19 cellular contexts compared by ENCODE assay signal in the genomic region with DNA sequence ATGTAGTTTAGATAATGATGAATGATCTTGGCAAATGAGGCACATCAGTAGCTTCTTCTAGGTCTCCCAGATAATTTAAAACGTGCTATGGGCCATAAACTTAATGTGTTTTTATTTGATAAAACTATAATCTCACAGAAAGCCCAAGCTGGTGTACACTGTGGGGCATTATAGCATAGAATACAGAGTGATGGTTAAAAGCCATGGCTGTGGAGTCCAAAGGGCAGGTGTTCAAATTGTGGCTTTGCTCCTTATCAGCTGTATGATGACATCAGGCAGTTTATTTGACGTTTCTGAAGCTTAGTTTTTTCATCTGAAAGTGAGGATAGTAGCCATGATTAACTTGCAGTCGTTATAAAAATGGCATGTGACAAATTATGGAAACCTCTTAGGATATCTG. TPM values are rescaled to one million over a fixed set of nuclear protein-coding genes. Genes with fewer than 3 reads are reported as not detected.
DNase-seq lines count a peak whose midpoint lies in the region; ATAC-seq and TF ChIP-seq lines count a peak whose summit lies in the region.
"Had no signal": no experiment of that assay in that cellular context is flagged by ENCODE, and none has a peak within 500 bp of the region (broad histone marks: within the 10 kb centered on the region; RNA-seq: fewer than 3 reads in every experiment).

No MANE protein-coding gene starts in this region.

- H2AFZ ChIP-seq in hepatocyte = no peak overlapping the region
- no peak overlapping the region for H2AFZ ChIP-seq in smooth muscle cell (ENCODE audit: low read depth)

- H3K4me3 Mint-ChIP-seq in activated T-cell treated with anti-CD3 and anti-CD28 coated beads, Interleukin-2, amount 50 U/mL, for 4 hours = no peak overlapping the region
- H3K4me3 Mint-ChIP-seq: CD8-positive, alpha-beta T cell had no signal

- H3K4me3 ChIP-seq in hepatocyte (no peak overlapping the region), smooth muscle cell (no peak overlapping the region)
- H3K4me3 ChIP-seq: MG63 had no signal

- H3K9ac ChIP-seq in smooth muscle cell (ENCODE audit: low read depth) = no peak overlapping the region

- 42% methylated on average over 3 of the region's 3 CpGs for WGBS in hepatocyte (ENCODE audit: low lambda C conversion rate, missing lambda C conversion rate)
- WGBS in smooth muscle cell (ENCODE audit: low lambda C conversion rate) = 64% methylated on average over 3 of the region's 3 CpGs

- H3K4me1 Mint-ChIP-seq in activated T-cell treated with anti-CD3 and anti-CD28 coated beads, Interleukin-2, amount 50 U/mL, for 4 hours (ENCODE audit: low read depth) = no peaks in the 10 kb centered on the region

- H3K27me3 Mint-ChIP-seq in activated T-cell treated with anti-CD3 and anti-CD28 coated beads, Interleukin-2, amount 50 U/mL, for 4 hours (ENCODE audit: low read depth) = peaks cover 9% of the 10 kb centered on the region

- H3K27me3 ChIP-seq in hepatocyte = no peaks in the 10 kb centered on the region
- no peaks in the 10 kb centered on the region for H3K27me3 ChIP-seq in smooth muscle cell (ENCODE audit: low read depth)
- H3K27me3 ChIP-seq: MG63 had no signal

- H3K36me3 ChIP-seq in hepatocyte (replicated peaks; ENCODE audit: insufficient read depth, low read depth) (no peaks in the 10 kb centered on the region), smooth muscle cell (ENCODE audit: low read depth) (no peaks in the 10 kb centered on the region)
- H3K36me3 ChIP-seq: MG63 had no signal

- H3K79me2 ChIP-seq in hepatocyte = no peaks in the 10 kb centered on the region
- H3K79me2 ChIP-seq in smooth muscle cell (ENCODE audit: low read depth) = no peaks in the 10 kb centered on the region

- intact Hi-C loops in Right ventricle myocardium superior (cut with DNase I) = no loop called here

- H3K9me3 Mint-ChIP-seq in activated T-cell treated with anti-CD3 and anti-CD28 coated beads, Interleukin-2, amount 50 U/mL, for 4 hours = peaks cover 2% of the 10 kb centered on the region
- H3K9me3 Mint-ChIP-seq: CD8-positive, alpha-beta T cell had no signal

- H3K36me3 Mint-ChIP-seq in activated T-cell treated with anti-CD3 and anti-CD28 coated beads, Interleukin-2, amount 50 U/mL, for 4 hours (ENCODE audit: insufficient read depth) = no peaks in the 10 kb centered on the region
- H3K36me3 Mint-ChIP-seq: CD8-positive, alpha-beta T cell had no signal

- peak; percentile 14 for DNase-seq in NCI-H1105 treated with DMSO at 0.1 percent for 48 hours (lab: John Stamatoyannopoulos, UW)
- DNase-seq in NCI-H1105 (lab: John Stamatoyannopoulos, UW) = no peak
- DNase-seq in NCI-H2081 treated with DMSO at 0.1 percent for 48 hours (lab: John Stamatoyannopoulos, UW) = peak; percentile 71
- DNase-seq in hepatocyte (ENCODE audit: low spot score) = peak; percentile 46
- no peak for DNase-seq in Right ventricle myocardium superior
- DNase-seq in activated T-cell treated with anti-CD3 and anti-CD28 coated beads, Interleukin-2, amount 50 U/mL, for 4 hours = no peak
- DNase-seq in smooth muscle cell (lab: John Stamatoyannopoulos, UW; ENCODE audit: unreplicated experiment) = no peak
- DNase-seq: 8988T; CD8-positive, alpha-beta T cell; EL; MG63; NCI-H187; NCI-H2171; NCI-H510A; SW 1271 had no signal

- H3K9me3 ChIP-seq in hepatocyte (ENCODE audit: low read depth) (no peaks in the 10 kb centered on the region), smooth muscle cell (replicated peaks; ENCODE audit: low read depth) (no peaks in the 10 kb centered on the region)
- H3K9me3 ChIP-seq: MG63 had no signal

- H3K27ac ChIP-seq in hepatocyte = peak overlapping the region; percentile 52
- H3K27ac ChIP-seq in smooth muscle cell (ENCODE audit: low read depth) = no peak overlapping the region

- no peaks in the 10 kb centered on the region for H3K9me2 ChIP-seq in hepatocyte (replicated peaks; ENCODE audit: insufficient read depth)

- H3K4me1 ChIP-seq in hepatocyte (ENCODE audit: insufficient read depth) (peaks cover 4% of the 10 kb centered on the region), smooth muscle cell (ENCODE audit: low read depth) (no peaks in the 10 kb centered on the region)

- ATAC-seq in Right ventricle myocardium superior (ENCODE audit: poor library complexity) (no peak), HG03025 (IDR thresholded peaks at IDR 0.05; ENCODE audit: low FRiP score, unreplicated experiment) (no peak)
- ATAC-seq in activated T-cell treated with anti-CD3 and anti-CD28 coated beads, Interleukin-2, amount 50 U/mL, for 4 hours = no peak
- ATAC-seq: CD8-positive, alpha-beta T cell had no signal

- peak overlapping the region; percentile 2 for H3K4me2 ChIP-seq in hepatocyte
- H3K4me2 ChIP-seq in smooth muscle cell = no peak overlapping the region

- H4K20me1 ChIP-seq in hepatocyte (ENCODE audit: insufficient read depth, poor library complexity, severe bottlenecking) (no peaks in the 10 kb centered on the region), smooth muscle cell (ENCODE audit: low read depth) (no peaks in the 10 kb centered on the region)

- H3F3A ChIP-seq in smooth muscle cell (ENCODE audit: low read depth) = no peaks in the 10 kb centered on the region

- TF ChIP-seq CTCF in hepatocyte (IDR thresholded peaks at IDR 0.05; ENCODE audit: poor library complexity) (no peak), smooth muscle cell (IDR thresholded peaks at IDR 0.05; ENCODE audit: borderline replicate concordance, insufficient read depth, poor library complexity, severe bottlenecking) (no peak)

RNA-seq across cellular contexts. Expression of gene MGAM, which starts 3.5 kb away (rescaled TPM):
- total RNA-seq in hepatocyte = 2.5 and 2.7 TPM in 2 replicates
- polyA plus RNA-seq in hepatocyte = 0.89 and 1.0 TPM in 2 replicates
- total RNA-seq in Right ventricle myocardium superior = 0.65 TPM
- total RNA-seq in activated T-cell treated with anti-CD3 and anti-CD28 coated beads, Interleukin-2, amount 50 U/mL, for 4 hours = not detected
- total RNA-seq in smooth muscle cell = 0.13 and 0.63 TPM in 2 replicates
- polyA plus RNA-seq in smooth muscle cell = 0.03 TPM in 1 of 2 replicates, not detected in the other

RNA-seq across cellular contexts. Expression of gene TAS2R38, which starts 25.6 kb away (rescaled TPM):
- total RNA-seq in hepatocyte (not detected in 2 replicates), Right ventricle myocardium superior (not detected), smooth muscle cell (not detected in 2 replicates)
- polyA plus RNA-seq in hepatocyte (not detected in 2 replicates), smooth muscle cell (not detected in 2 replicates)
- not detected for total RNA-seq in activated T-cell treated with anti-CD3 and anti-CD28 coated beads, Interleukin-2, amount 50 U/mL, for 4 hours
- total RNA-seq: CD8-positive, alpha-beta T cell; RPMI7951; T-helper 2 cell treated with Interferon-gamma antibody and Interleukin-4, amounts not matched to agents 100 ng/mL and 5 ng/mL, for 36 hours had no signal
- polyA plus RNA-seq: BJ had no signal

RNA-seq across cellular contexts. Expression of gene CLEC5A, which starts 52.4 kb away (rescaled TPM):
- total RNA-seq in hepatocyte (not detected in 2 replicates), Right ventricle myocardium superior (0.08 TPM), smooth muscle cell (not detected in 2 replicates)
- polyA plus RNA-seq in hepatocyte (not detected in 2 replicates), smooth muscle cell (not detected in 2 replicates)
- total RNA-seq in activated T-cell treated with anti-CD3 and anti-CD28 coated beads, Interleukin-2, amount 50 U/mL, for 4 hours = not detected
- total RNA-seq: CD8-positive, alpha-beta T cell; RPMI7951; T-helper 2 cell treated with Interferon-gamma antibody and Interleukin-4, amounts not matched to agents 100 ng/mL and 5 ng/mL, for 36 hours had no signal
- polyA plus RNA-seq: BJ had no signal

Comparison
In these comparisons a context has a peak if more than half of its experiments do, and no peak if none do; other contexts are left out.
1. DNase-seq: peak in NCI-H1105 treated with DMSO at 0.1 percent for 48 hours (single experiment), NCI-H2081 treated with DMSO at 0.1 percent for 48 hours (single experiment) and hepatocyte (single experiment); none in NCI-H1105 (single experiment), Right ventricle myocardium superior (single experiment), activated T-cell treated with anti-CD3 and anti-CD28 coated beads, Interleukin-2, amount 50 U/mL, for 4 hours (single experiment) and smooth muscle cell (single experiment).